ENCODE assay signal across 8 cellular contexts in genomic region chr18:158128-159036, GRCh38. TPM values are rescaled to one million over a fixed set of nuclear protein-coding genes. Genes with fewer than 3 reads are reported as not detected.
DNase-seq lines count a peak whose midpoint lies in the region; ATAC-seq and TF ChIP-seq lines count a peak whose summit lies in the region.

Gene USP14 (plus strand): TSS chr18:158557. CDS start chr18:158699, 142 bp downstream.

- peak within 1 kb of the TSS; percentile 95 for H3K4me3 ChIP-seq in LNCaP clone FGC (ENCODE audit: low read depth, low read length)

- peak; percentile 82 to 85 for ATAC-seq in naive B cell (ENCODE audit: low read depth in 2 of 2)
- peak; percentile 96 for ATAC-seq in stimulated activated effector memory CD8-positive, alpha-beta T cell treated with anti-CD3 and anti-CD28 coated beads, Interleukin-12 subunit alpha, Interleukin-12 subunit beta, amount 100 ng/mL, for 72 hours

- no peaks in the 10 kb centered on the region for H3K9me3 Mint-ChIP-seq in naive B cell
- no peaks in the 10 kb centered on the region for H3K9me3 Mint-ChIP-seq in stimulated activated effector memory CD8-positive, alpha-beta T cell treated with anti-CD3 and anti-CD28 coated beads, Interleukin-12 subunit alpha, Interleukin-12 subunit beta, amount 100 ng/mL, for 72 hours

- H3K36me3 Mint-ChIP-seq in naive B cell = no peaks in the 10 kb centered on the region
- H3K36me3 Mint-ChIP-seq in stimulated activated effector memory CD8-positive, alpha-beta T cell treated with anti-CD3 and anti-CD28 coated beads, Interleukin-12 subunit alpha, Interleukin-12 subunit beta, amount 100 ng/mL, for 72 hours = peaks cover 28% of the 10 kb centered on the region

- peak within 1 kb of the TSS; percentile 81 to 98 (median 95) for H3K27ac Mint-ChIP-seq in naive B cell
- peak within 1 kb of the TSS; percentile 93 for H3K27ac Mint-ChIP-seq in stimulated activated effector memory CD8-positive, alpha-beta T cell treated with anti-CD3 and anti-CD28 coated beads, Interleukin-12 subunit alpha, Interleukin-12 subunit beta, amount 100 ng/mL, for 72 hours

- TF ChIP-seq CTCF in LNCaP clone FGC (IDR thresholded peaks at IDR 0.05; ENCODE audit: control insufficient read depth, extremely low read depth, insufficient read depth) = peak; percentile 13; the same call in 1 of the 2 replicates

- peaks cover 0 to 5% (median 0%) of the 10 kb centered on the region in 3 donors for H3K27me3 Mint-ChIP-seq in naive B cell

- H3K4me1 Mint-ChIP-seq in naive B cell = peaks cover 18 to 35% (median 31%) of the 10 kb centered on the region in 3 donors
- H3K4me1 Mint-ChIP-seq in stimulated activated effector memory CD8-positive, alpha-beta T cell treated with anti-CD3 and anti-CD28 coated beads, Interleukin-12 subunit alpha, Interleukin-12 subunit beta, amount 100 ng/mL, for 72 hours = peaks cover 14% of the 10 kb centered on the region

- DNase-seq in EL (peak; percentile 98), H4 (ENCODE audit: low spot score) (peak; percentile 98), LNCaP clone FGC (ENCODE audit: low read depth) (peak; percentile 91), RPMI8226 (peak; percentile 99), fibroblast of gingiva (ENCODE audit: low read depth) (peak; percentile 93), naive B cell (peak; percentile 92)
- DNase-seq in activated T-helper 1 cell treated with anti-CD3 and anti-CD28 coated beads, Interleukin-2, amount 50 U/mL, for 16 hours (ENCODE audit: low read depth in 1 of 2, low spot score in 1 of 2) = peak; percentile 94 to 97
- DNase-seq in stimulated activated effector memory CD8-positive, alpha-beta T cell treated with anti-CD3 and anti-CD28 coated beads, Interleukin-12 subunit alpha, Interleukin-12 subunit beta, amount 100 ng/mL, for 72 hours (ENCODE audit: low spot score in 2 of 2) = peak; percentile 84 to 96

- H3K4me3 Mint-ChIP-seq in naive B cell = peak within 1 kb of the TSS; percentile 86 to 98 (median 92)
- H3K4me3 Mint-ChIP-seq in stimulated activated effector memory CD8-positive, alpha-beta T cell treated with anti-CD3 and anti-CD28 coated beads, Interleukin-12 subunit alpha, Interleukin-12 subunit beta, amount 100 ng/mL, for 72 hours = peak within 1 kb of the TSS; percentile 82

RNA-seq across cellular contexts. Expression of gene USP14, which starts in this region (rescaled TPM):
- total RNA-seq in H4 (2014; rRNA removed; shearing (Covaris generic)) = 21.5 and 23.5 TPM in 2 replicates
- polyA plus RNA-seq in naive B cell (ENCODE audit: low read depth in 6 of 6) = 10 to 100 TPM; 11.4 to 32.9 (median 25.6) TPM

Comparison
In these comparisons a context has a peak if more than half of its experiments do, and no peak if none do; other contexts are left out.
1. Peak in every context shown above with its lines: DNase-seq, ATAC-seq and H3K4me3 ChIP-seq.